Comparison of ENCODE assay signal across 25 cellular contexts in genomic region chr1:181783208-181783607, GRCh38.
"Had no signal": no experiment of that assay in that cellular context is flagged by ENCODE, and none has a peak within 500 bp of the region (broad histone marks: within the 10 kb centered on the region; RNA-seq: fewer than 3 reads in every experiment).

No MANE protein-coding gene starts in this region.

- FAIRE-seq: endometrium, frontal cortex, kidney had no signal

- H3K36me3 ChIP-seq: colonic mucosa, ovary, suprapubic skin, transverse colon, upper lobe of right lung, uterus had no signal

- ATAC-seq: mucosa of descending colon; natural killer cell treated with Interleukin-12 subunit alpha and Interleukin-12 subunit beta and Interleukin-15 and Interleukin-18, amount 100 ng/mL, for 72 hours; sciatic nerve; stimulated activated naive CD8-positive, alpha-beta T cell treated with anti-CD3 and anti-CD28 coated beads, Interleukin-15, amount 100 ng/mL, for 72 hours; upper lobe of right lung had no signal

- H3K4me3 ChIP-seq: colonic mucosa, hepatocyte, lung, mucosa of descending colon, ovary, smooth muscle cell, suprapubic skin, transverse colon, upper lobe of right lung, uterus had no signal

- H3K27me3 ChIP-seq: colonic mucosa, hepatocyte, ovary, transverse colon, upper lobe of right lung, uterus had no signal

- H3K4me1 ChIP-seq: colonic mucosa, transverse colon, upper lobe of right lung, uterus had no signal

- H3K27ac ChIP-seq: colonic mucosa, hepatocyte, ovary, suprapubic skin, transverse colon, upper lobe of right lung, uterus had no signal

- H3K4me2 ChIP-seq: hepatocyte, smooth muscle cell had no signal

- H3K9me3 ChIP-seq: colonic mucosa, mucosa of descending colon, ovary, suprapubic skin, transverse colon, upper lobe of right lung, uterus had no signal

- H3K79me2 ChIP-seq: hepatocyte had no signal

- DNase-seq: colonic mucosa; effector CD8-positive, alpha-beta T cell; erythroblast; kidney; mucosa of descending colon; naive B cell; occipital lobe; ovary; stimulated activated CD4-positive, alpha-beta T cell treated with anti-CD3 and anti-CD28 coated beads, Interleukin-12 subunit alpha, Interleukin-12 subunit beta, amount 100 ng/mL, for 4 hours; stimulated activated CD4-positive, alpha-beta T cell treated with anti-CD3 and anti-CD28 coated beads, Interleukin-1b, Interleukin-23, amount 100 ng/mL, for 48 hours; stimulated activated CD4-positive, alpha-beta T cell treated with anti-CD3 and anti-CD28 coated beads, Interleukin-4, amount 100 ng/mL, for 1 hour; stimulated activated CD8-positive, alpha-beta memory T cell treated with anti-CD3 and anti-CD28 coated beads, Interleukin-4, amount 100 ng/mL, for 48 hours; stimulated activated naive CD4-positive, alpha-beta T cell; stimulated activated naive CD8-positive, alpha-beta T cell treated with anti-CD3 and anti-CD28 coated beads, Interleukin-15, amount 100 ng/mL, for 72 hours; transverse colon; upper lobe of right lung; uterus had no signal
